Comparison of ENCODE assay signal across 13 cellular contexts in genomic region chr2:191202881-191203397, GRCh38. TPM values are rescaled to one million over a fixed set of nuclear protein-coding genes. Genes with fewer than 3 reads are reported as not detected.
DNase-seq lines count a peak whose midpoint lies in the region; ATAC-seq and TF ChIP-seq lines count a peak whose summit lies in the region.
"Had no signal": no experiment of that assay in that cellular context is flagged by ENCODE, and none has a peak within 500 bp of the region (broad histone marks: within the 10 kb centered on the region; RNA-seq: fewer than 3 reads in every experiment).

No MANE protein-coding gene starts in this region.

- H3K4me2 ChIP-seq in hepatocyte, result no peak overlapping the region

- TF ChIP-seq CTCF in hepatocyte (IDR thresholded peaks at IDR 0.05; ENCODE audit: poor library complexity), result no peak
- TF ChIP-seq CTCF in transverse colon (IDR thresholded peaks at IDR 0.05), result no peak

- peak; percentile 28 for DNase-seq in activated naive CD4-positive, alpha-beta T cell treated with Interleukin-2 at 50 U/mL for 16 hours
- no peak for DNase-seq in activated naive CD4-positive, alpha-beta T cell treated with anti-CD3 and anti-CD28 coated beads, Interleukin-2, amount 10 ng/mL, durations not matched to agents 7 days and 5 days
- DNase-seq in activated naive CD8-positive, alpha-beta T cell treated with anti-CD3 and anti-CD28 coated beads, Interleukin-2, amount 10 ng/mL, durations not matched to agents 7 days and 5 days, result no peak
- DNase-seq in hepatocyte (ENCODE audit: low spot score) (no peak), transverse colon (peak; percentile 19), NCI-H82 treated with DMSO at 0.1 percent for 48 hours (lab: John Stamatoyannopoulos, UW; ENCODE audit: unreplicated experiment) (no peak)
- DNase-seq in stimulated activated naive B cell treated with anti-CD40 and anti-IgM and Interleukin-4, amounts not matched to agents 10 μg/mL and 1 μg/mL and 100 μg/mL, for 72 hours, result no peak
- DNase-seq: islet precursor cell; NCI-H1694 treated with DMSO at 0.1 percent for 48 hours; stimulated activated CD4-positive, alpha-beta T cell treated with anti-CD3 and anti-CD28 coated beads, Interleukin-4, amount 100 ng/mL, for 1 hour had no signal

- in situ Hi-C loops in transverse colon (cut with MboI; ENCODE audit: low pct_ligation_motif_present in 1 of 4, low pct_unique_long_range_greater_than_20kb in 1 of 4, low sequenced_read_pairs in 3 of 4), result no loop called here

- H3K36me3 ChIP-seq in hepatocyte (replicated peaks; ENCODE audit: insufficient read depth, low read depth) (no peaks in the 10 kb centered on the region), transverse colon (no peaks in the 10 kb centered on the region)

- POLR2A ChIA-PET in activated naive CD8-positive, alpha-beta T cell treated with anti-CD3 and anti-CD28 coated beads, Interleukin-2, amount 10 ng/mL, durations not matched to agents 7 days and 5 days (lab: Charles Lee), result no interaction called here

- intact Hi-C loops in transverse colon (cut with DNase I; ENCODE audit: low total_unique reads), result no loop called here

- no peak for TF ChIP-seq POLR2A in transverse colon (IDR thresholded peaks at IDR 0.05)

- no peaks in the 10 kb centered on the region for H3K27me3 Mint-ChIP-seq in activated naive CD4-positive, alpha-beta T cell treated with anti-CD3 and anti-CD28 coated beads, Interleukin-2, amount 10 ng/mL, durations not matched to agents 7 days and 5 days
- H3K27me3 Mint-ChIP-seq in activated naive CD8-positive, alpha-beta T cell treated with anti-CD3 and anti-CD28 coated beads, Interleukin-2, amount 10 ng/mL, durations not matched to agents 7 days and 5 days, result no peaks in the 10 kb centered on the region
- H3K27me3 Mint-ChIP-seq in stimulated activated naive B cell treated with anti-CD40 and anti-IgM and Interleukin-4, amounts not matched to agents 10 μg/mL and 1 μg/mL and 100 μg/mL, for 72 hours, result no peaks in the 10 kb centered on the region
- H3K27me3 Mint-ChIP-seq: brain had no signal

- TF ChIP-seq EP300 in transverse colon (IDR thresholded peaks at IDR 0.05; ENCODE audit: low read depth), result no peak

- H3K27me3 ChIP-seq in hepatocyte (no peaks in the 10 kb centered on the region), transverse colon (no peaks in the 10 kb centered on the region)

- H3K4me1 ChIP-seq in hepatocyte (ENCODE audit: insufficient read depth), result no peaks in the 10 kb centered on the region
- peaks cover 0 to 8% (median 0%) of the 10 kb centered on the region in 4 donors for H3K4me1 ChIP-seq in transverse colon

- peaks cover 46% of the 10 kb centered on the region for H3K4me1 Mint-ChIP-seq in activated naive CD4-positive, alpha-beta T cell treated with anti-CD3 and anti-CD28 coated beads, Interleukin-2, amount 10 ng/mL, durations not matched to agents 7 days and 5 days
- peaks cover 45% of the 10 kb centered on the region for H3K4me1 Mint-ChIP-seq in activated naive CD8-positive, alpha-beta T cell treated with anti-CD3 and anti-CD28 coated beads, Interleukin-2, amount 10 ng/mL, durations not matched to agents 7 days and 5 days
- H3K4me1 Mint-ChIP-seq in stimulated activated naive B cell treated with anti-CD40 and anti-IgM and Interleukin-4, amounts not matched to agents 10 μg/mL and 1 μg/mL and 100 μg/mL, for 72 hours, result peaks cover 9 to 15% of the 10 kb centered on the region in 2 donors
- H3K4me1 Mint-ChIP-seq: brain had no signal

- H3K4me3 Mint-ChIP-seq in activated naive CD4-positive, alpha-beta T cell treated with anti-CD3 and anti-CD28 coated beads, Interleukin-2, amount 10 ng/mL, durations not matched to agents 7 days and 5 days, result no peak overlapping the region
- H3K4me3 Mint-ChIP-seq in activated naive CD8-positive, alpha-beta T cell treated with anti-CD3 and anti-CD28 coated beads, Interleukin-2, amount 10 ng/mL, durations not matched to agents 7 days and 5 days, result peak overlapping the region; percentile 55
- no peak overlapping the region for H3K4me3 Mint-ChIP-seq in stimulated activated naive B cell treated with anti-CD40 and anti-IgM and Interleukin-4, amounts not matched to agents 10 μg/mL and 1 μg/mL and 100 μg/mL, for 72 hours
- H3K4me3 Mint-ChIP-seq: brain, CD14-positive monocyte had no signal

- ATAC-seq in activated naive CD8-positive, alpha-beta T cell treated with anti-CD3 and anti-CD28 coated beads, Interleukin-2, amount 10 ng/mL, durations not matched to agents 7 days and 5 days (ENCODE audit: low read depth), result peak; percentile 65
- no peak for ATAC-seq in stimulated activated naive B cell treated with anti-CD40 and anti-IgM and Interleukin-4, amounts not matched to agents 10 μg/mL and 1 μg/mL and 100 μg/mL, for 72 hours (replicated peaks)
- no peak for ATAC-seq in HG03469 (IDR thresholded peaks at IDR 0.05; ENCODE audit: unreplicated experiment)

- H3K9me3 Mint-ChIP-seq in activated naive CD4-positive, alpha-beta T cell treated with anti-CD3 and anti-CD28 coated beads, Interleukin-2, amount 10 ng/mL, durations not matched to agents 7 days and 5 days, result peaks cover 1% of the 10 kb centered on the region
- peaks cover 10% of the 10 kb centered on the region for H3K9me3 Mint-ChIP-seq in activated naive CD8-positive, alpha-beta T cell treated with anti-CD3 and anti-CD28 coated beads, Interleukin-2, amount 10 ng/mL, durations not matched to agents 7 days and 5 days
- H3K9me3 Mint-ChIP-seq in stimulated activated naive B cell treated with anti-CD40 and anti-IgM and Interleukin-4, amounts not matched to agents 10 μg/mL and 1 μg/mL and 100 μg/mL, for 72 hours, result no peaks in the 10 kb centered on the region

- H3K36me3 Mint-ChIP-seq in activated naive CD4-positive, alpha-beta T cell treated with anti-CD3 and anti-CD28 coated beads, Interleukin-2, amount 10 ng/mL, durations not matched to agents 7 days and 5 days, result peaks cover 3% of the 10 kb centered on the region
- H3K36me3 Mint-ChIP-seq in activated naive CD8-positive, alpha-beta T cell treated with anti-CD3 and anti-CD28 coated beads, Interleukin-2, amount 10 ng/mL, durations not matched to agents 7 days and 5 days, result peaks cover 20% of the 10 kb centered on the region
- H3K36me3 Mint-ChIP-seq in stimulated activated naive B cell treated with anti-CD40 and anti-IgM and Interleukin-4, amounts not matched to agents 10 μg/mL and 1 μg/mL and 100 μg/mL, for 72 hours, result no peaks in the 10 kb centered on the region
- H3K36me3 Mint-ChIP-seq: brain, CD14-positive monocyte had no signal

- H2AFZ ChIP-seq in hepatocyte, result no peak overlapping the region

- H3K27ac ChIP-seq in hepatocyte, result peak overlapping the region; percentile 52
- H3K27ac ChIP-seq in transverse colon, result peak overlapping the region in 1 of 4 donors; percentile 12

- H4K20me1 ChIP-seq in hepatocyte (ENCODE audit: insufficient read depth, poor library complexity, severe bottlenecking), result no peaks in the 10 kb centered on the region

- no peaks in the 10 kb centered on the region for H3K9me3 ChIP-seq in hepatocyte (ENCODE audit: low read depth)
- H3K9me3 ChIP-seq in transverse colon, result no peaks in the 10 kb centered on the region

- H3K79me2 ChIP-seq in hepatocyte, result no peaks in the 10 kb centered on the region

- H3K4me3 ChIP-seq in hepatocyte (no peak overlapping the region), transverse colon (no peak overlapping the region)

- CTCF ChIA-PET in activated naive CD4-positive, alpha-beta T cell treated with anti-CD3 and anti-CD28 coated beads, Interleukin-2, amount 10 ng/mL, durations not matched to agents 7 days and 5 days (lab: Charles Lee), result interaction anchor here (0.8 to 1.6 kb wide), 2 partner anchors 37 to 38 kb away, joined by 3 read pairs; no protein-coding TSS in a partner anchor

- no peaks in the 10 kb centered on the region for H3K9me2 ChIP-seq in hepatocyte (replicated peaks; ENCODE audit: insufficient read depth)

- 68% methylated on average over 5 of the region's 5 CpGs for WGBS in hepatocyte (ENCODE audit: low lambda C conversion rate, missing lambda C conversion rate)
- WGBS in transverse colon (ENCODE audit: low coverage in 1 of 2), 2 donors, result 47 to 77% methylated on average over 3 to 5 of the region's 5 CpGs

- no peak overlapping the region for H3K27ac Mint-ChIP-seq in activated naive CD4-positive, alpha-beta T cell treated with anti-CD3 and anti-CD28 coated beads, Interleukin-2, amount 10 ng/mL, durations not matched to agents 7 days and 5 days
- H3K27ac Mint-ChIP-seq in activated naive CD8-positive, alpha-beta T cell treated with anti-CD3 and anti-CD28 coated beads, Interleukin-2, amount 10 ng/mL, durations not matched to agents 7 days and 5 days, result peak overlapping the region; percentile 73
- no peak overlapping the region for H3K27ac Mint-ChIP-seq in stimulated activated naive B cell treated with anti-CD40 and anti-IgM and Interleukin-4, amounts not matched to agents 10 μg/mL and 1 μg/mL and 100 μg/mL, for 72 hours
- H3K27ac Mint-ChIP-seq: brain, CD14-positive monocyte had no signal

RNA-seq across cellular contexts. Expression of gene MYO1B, which starts 42.3 kb away (rescaled TPM):
- 1 to 10 TPM; 3.2 to 3.9 TPM for total RNA-seq in activated naive CD8-positive, alpha-beta T cell treated with anti-CD3 and anti-CD28 coated beads, Interleukin-2, amount 10 ng/mL, durations not matched to agents 7 days and 5 days
- 91.6 and 95.4 TPM in 2 replicates for total RNA-seq in hepatocyte
- polyA plus RNA-seq in hepatocyte, result 36.7 and 43.4 TPM in 2 replicates
- 10 to 100 TPM; 17.9 to 37.0 (median 35.0) TPM for total RNA-seq in transverse colon
- polyA plus RNA-seq: CD14-positive monocyte had no signal

RNA-seq across cellular contexts. Expression of gene STAT4, which starts 52.1 kb away (rescaled TPM):
- total RNA-seq in activated naive CD8-positive, alpha-beta T cell treated with anti-CD3 and anti-CD28 coated beads, Interleukin-2, amount 10 ng/mL, durations not matched to agents 7 days and 5 days, result 100 to 1,000 TPM; 170 to 177 TPM
- total RNA-seq in hepatocyte (6.1 and 6.6 TPM in 2 replicates), transverse colon (1 to 10 TPM in 2 of 4 donors, not detected in 2; 3.1 to 9.1 TPM)
- 1.6 and 3.1 TPM in 2 replicates for polyA plus RNA-seq in hepatocyte

Comparison
In these comparisons a context has a peak if more than half of its experiments do, and no peak if none do; other contexts are left out.
1. DNase-seq: peak in activated naive CD4-positive, alpha-beta T cell treated with Interleukin-2 at 50 U/mL for 16 hours (single experiment) and transverse colon (single experiment); none in activated naive CD4-positive, alpha-beta T cell treated with anti-CD3 and anti-CD28 coated beads, Interleukin-2, amount 10 ng/mL, durations not matched to agents 7 days and 5 days (single experiment), activated naive CD8-positive, alpha-beta T cell treated with anti-CD3 and anti-CD28 coated beads, Interleukin-2, amount 10 ng/mL, durations not matched to agents 7 days and 5 days (single experiment), hepatocyte (single experiment), NCI-H82 treated with DMSO at 0.1 percent for 48 hours (single experiment) and stimulated activated naive B cell treated with anti-CD40 and anti-IgM and Interleukin-4, amounts not matched to agents 10 μg/mL and 1 μg/mL and 100 μg/mL, for 72 hours (single experiment).
2. RNA of gene STAT4, which starts 52.1 kb away (total RNA-seq): 170 to 177 TPM in activated naive CD8-positive, alpha-beta T cell treated with anti-CD3 and anti-CD28 coated beads, Interleukin-2, amount 10 ng/mL, durations not matched to agents 7 days and 5 days; 6.1 to 6.6 TPM in hepatocyte and 3.1 to 9.1 TPM in transverse colon; every median in the first group is over 10 times any median in the second.